In the genomic region with DNA sequence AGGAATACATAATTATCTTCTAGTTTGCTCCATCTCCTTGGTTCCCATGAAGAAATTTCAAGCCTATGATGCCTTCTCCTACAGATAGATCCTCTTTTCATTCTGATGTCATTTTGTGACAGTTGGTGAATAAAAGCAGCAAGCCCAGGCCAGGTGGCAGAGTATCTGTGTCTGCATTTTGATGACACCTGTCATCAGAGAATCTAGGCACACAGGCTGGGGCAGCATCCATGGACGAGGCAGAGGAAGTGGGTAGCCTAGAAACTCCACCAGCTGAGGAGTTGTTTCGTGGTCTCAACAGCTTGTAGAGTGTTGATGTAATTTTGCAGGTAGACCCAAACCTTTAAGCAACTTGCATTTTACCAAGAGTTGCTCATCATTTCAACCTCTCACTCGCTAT, we compare ENCODE assay signal across 21 cellular contexts.
DNase-seq lines count a peak whose midpoint lies in the region; ATAC-seq, FAIRE-seq and TF ChIP-seq lines count a peak whose summit lies in the region.
"Had no signal": no experiment of that assay in that cellular context is flagged by ENCODE, and none has a peak within 500 bp of the region (broad histone marks: within the 10 kb centered on the region; RNA-seq: fewer than 3 reads in every experiment).

No MANE protein-coding gene starts in this region.

- in situ Hi-C loops in G401 (cut with HindIII; ENCODE audit: low sequenced_read_pairs), result no loop called here

- FAIRE-seq in GM19239 (lab: Jason Lieb, UNC), result no peak
- FAIRE-seq: G401.6 had no signal

- TF ChIP-seq CTCF in DND-41 (IDR thresholded peaks at IDR 0.05; ENCODE audit: borderline replicate concordance, extremely low read depth, low read length, poor library complexity, severe bottlenecking), result no peak

- H3K79me2 ChIP-seq in DND-41 (ENCODE audit: insufficient read depth, low read length), result no peaks in the 10 kb centered on the region

- H3K36me3 ChIP-seq in DND-41 (ENCODE audit: insufficient read depth, low read length) (no peaks in the 10 kb centered on the region), MG63 (no peaks in the 10 kb centered on the region)

- H3K9me3 ChIP-seq in DND-41 (ENCODE audit: insufficient read depth, low read length, severe bottlenecking), result no peaks in the 10 kb centered on the region
- no peaks in the 10 kb centered on the region for H3K9me3 ChIP-seq in MG63

- H2AFZ ChIP-seq in DND-41 (ENCODE audit: low read depth, low read length), result no peak overlapping the region

- peak overlapping the region; percentile 35; the same call in 1 of the 2 replicates for H3K4me2 ChIP-seq in DND-41 (ENCODE audit: insufficient read depth, low read length)

- peak; percentile 74 for DNase-seq in DND-41
- DNase-seq in G401 (ENCODE audit: low spot score), result peak; percentile 70
- DNase-seq in NCI-H2171 (lab: John Stamatoyannopoulos, UW), result peak; percentile 33
- peak; percentile 71 for DNase-seq in myocyte (ENCODE audit: low read depth)
- DNase-seq in MG63, result no peak
- DNase-seq in GM19239 (ENCODE audit: insufficient read length, low spot score), result no peak
- DNase-seq in NCI-H187 treated with DMSO at 0.1 percent for 48 hours (lab: John Stamatoyannopoulos, UW), result no peak
- DNase-seq: CD4-positive, CD25-positive, alpha-beta regulatory T cell; COR-L47; Kasumi-1; NCI-H1092; NCI-H1436 treated with DMSO at 0.1 percent for 48 hours; NCI-H2081; NCI-H2227 treated with DMSO at 0.1 percent for 48 hours; PC-3; SHP77 treated with DMSO at 0.1 percent for 48 hours; SW 1271; T-helper 17 cell had no signal

- H3K27ac ChIP-seq in DND-41 (ENCODE audit: low read length), result peak overlapping the region; percentile 53
- H3K27ac ChIP-seq: RWPE1, SK-N-MC had no signal

- H3K27me3 ChIP-seq in DND-41 (ENCODE audit: insufficient read depth, low read length, poor library complexity) (no peaks in the 10 kb centered on the region), MG63 (no peaks in the 10 kb centered on the region)

- H3K4me1 ChIP-seq in DND-41 (ENCODE audit: insufficient read depth, low read length), result peaks cover 21% of the 10 kb centered on the region

- no peak overlapping the region; the same call in 1 of the 2 replicates for H3K9ac ChIP-seq in DND-41 (ENCODE audit: low read depth, low read length)

- ATAC-seq in DND-41 (ENCODE audit: insufficient read depth, low read depth), result peak; percentile 99
- ATAC-seq: PC-3, T-helper 17 cell had no signal

- no peaks in the 10 kb centered on the region for H4K20me1 ChIP-seq in DND-41 (ENCODE audit: insufficient read depth, low read length)

- H3K4me3 ChIP-seq in DND-41 (ENCODE audit: low read depth in 1 of 2, low read length in 2 of 2), result no peak overlapping the region
- H3K4me3 ChIP-seq in MG63, result no peak overlapping the region
- H3K4me3 ChIP-seq: SK-N-MC had no signal

Comparison
In these comparisons a context has a peak if more than half of its experiments do, and no peak if none do; other contexts are left out.
1. DNase-seq: peak in DND-41 (single experiment), G401 (single experiment), NCI-H2171 (single experiment) and myocyte (single experiment); none in MG63 (single experiment), GM19239 (single experiment) and NCI-H187 treated with DMSO at 0.1 percent for 48 hours (single experiment).